In genomic region chr1:30749691-30750583, GRCh38 we compare ENCODE assay signal across 9 cellular contexts. TPM values are rescaled to one million over a fixed set of nuclear protein-coding genes. Genes with fewer than 3 reads are reported as not detected.
DNase-seq lines count a peak whose midpoint lies in the region; ATAC-seq lines count a peak whose summit lies in the region.
"Had no signal": no experiment of that assay in that cellular context is flagged by ENCODE, and none has a peak within 500 bp of the region (broad histone marks: within the 10 kb centered on the region; RNA-seq: fewer than 3 reads in every experiment).

No MANE protein-coding gene starts in this region.

- peak; percentile 38 to 68 (median 63) for DNase-seq in T-helper 17 cell
- peak; percentile 71 for DNase-seq in activated naive CD8-positive, alpha-beta T cell treated with anti-CD3 and anti-CD28 coated beads for 36 hours
- DNase-seq in stimulated activated CD4-positive, alpha-beta T cell treated with anti-CD3 and anti-CD28 coated beads, Interleukin-15, amount 100 ng/mL, for 24 hours = peak; percentile 65
- no peak for DNase-seq in NCI-H1105 treated with DMSO at 0.1 percent for 48 hours (lab: John Stamatoyannopoulos, UW)
- DNase-seq in NCI-H446 treated with DMSO at 0.1 percent for 48 hours (lab: John Stamatoyannopoulos, UW) = no peak
- no peak for DNase-seq in NCI-H2081 (lab: John Stamatoyannopoulos, UW)

- peak overlapping the region; percentile 100 for H3K4me3 Mint-ChIP-seq in T-helper 17 cell
- H3K4me3 Mint-ChIP-seq in activated naive CD8-positive, alpha-beta T cell treated with anti-CD3 and anti-CD28 coated beads for 36 hours = peak overlapping the region; percentile 81

- peak; percentile 21 for ATAC-seq in GM18498 (IDR thresholded peaks at IDR 0.05; ENCODE audit: unreplicated experiment)
- ATAC-seq in T-helper 17 cell = peak; percentile 80
- no peak for ATAC-seq in HG03045 (IDR thresholded peaks at IDR 0.05; ENCODE audit: unreplicated experiment)

- no peaks in the 10 kb centered on the region for H3K9me3 Mint-ChIP-seq in activated naive CD8-positive, alpha-beta T cell treated with anti-CD3 and anti-CD28 coated beads for 36 hours

- no peaks in the 10 kb centered on the region for H3K27me3 Mint-ChIP-seq in T-helper 17 cell
- H3K27me3 Mint-ChIP-seq in activated naive CD8-positive, alpha-beta T cell treated with anti-CD3 and anti-CD28 coated beads for 36 hours = no peaks in the 10 kb centered on the region

- no peaks in the 10 kb centered on the region for H3K9me3 ChIP-seq in T-helper 17 cell (ENCODE audit: control insufficient read depth, low read length, poor library complexity, severe bottlenecking)

- peaks cover 9% of the 10 kb centered on the region for H3K36me3 Mint-ChIP-seq in T-helper 17 cell (ENCODE audit: low read depth)
- peaks cover 60% of the 10 kb centered on the region for H3K36me3 Mint-ChIP-seq in activated naive CD8-positive, alpha-beta T cell treated with anti-CD3 and anti-CD28 coated beads for 36 hours

- peak overlapping the region; percentile 100 for H3K27ac Mint-ChIP-seq in T-helper 17 cell
- peak overlapping the region; percentile 98 for H3K27ac Mint-ChIP-seq in activated naive CD8-positive, alpha-beta T cell treated with anti-CD3 and anti-CD28 coated beads for 36 hours

- H3K4me1 Mint-ChIP-seq in T-helper 17 cell = peaks cover 89% of the 10 kb centered on the region
- peaks cover 98% of the 10 kb centered on the region for H3K4me1 Mint-ChIP-seq in activated naive CD8-positive, alpha-beta T cell treated with anti-CD3 and anti-CD28 coated beads for 36 hours

RNA-seq across cellular contexts. Expression of gene LAPTM5, which starts 7.6 kb away (rescaled TPM):
- total RNA-seq in T-helper 17 cell = 100 to 1,000 TPM; 563 to 601 TPM
- total RNA-seq in activated naive CD8-positive, alpha-beta T cell treated with anti-CD3 and anti-CD28 coated beads for 36 hours = 100 to 1,000 TPM; 232 to 233 TPM

RNA-seq across cellular contexts. Expression of gene MATN1, which starts 26.6 kb away (rescaled TPM):
- total RNA-seq in T-helper 17 cell = 1 to 10 TPM; 2.1 to 3.7 TPM
- 1 to 10 TPM; 1.1 to 1.5 TPM for total RNA-seq in activated naive CD8-positive, alpha-beta T cell treated with anti-CD3 and anti-CD28 coated beads for 36 hours
- total RNA-seq: T-helper 2 cell treated with Interferon-gamma antibody and Interleukin-4, amounts not matched to agents 100 ng/mL and 5 ng/mL, for 36 hours had no signal

Comparison
In these comparisons a context has a peak if more than half of its experiments do, and no peak if none do; other contexts are left out.
1. DNase-seq: peak in T-helper 17 cell (3 of 3), activated naive CD8-positive, alpha-beta T cell treated with anti-CD3 and anti-CD28 coated beads for 36 hours (single experiment) and stimulated activated CD4-positive, alpha-beta T cell treated with anti-CD3 and anti-CD28 coated beads, Interleukin-15, amount 100 ng/mL, for 24 hours (single experiment); none in NCI-H1105 treated with DMSO at 0.1 percent for 48 hours (single experiment), NCI-H446 treated with DMSO at 0.1 percent for 48 hours (single experiment) and NCI-H2081 (0 of 2).